In genomic region chr18:58554404-58554803, GRCh38 we compare ENCODE assay signal across 24 cellular contexts.
A peak's percentile ranks its signal among the peaks of the same experiment; 100 is the strongest.
DNase-seq lines count a peak whose midpoint lies in the region; ATAC-seq and TF ChIP-seq lines count a peak whose summit lies in the region.
"Had no signal": no experiment of that assay in that cellular context is flagged by ENCODE, and none has a peak within 500 bp of the region (broad histone marks: within the 10 kb centered on the region; RNA-seq: fewer than 3 reads in every experiment).

No MANE protein-coding gene starts in this region.

- peaks cover 8% of the 10 kb centered on the region for H3K36me3 Mint-ChIP-seq in activated CD8-positive, alpha-beta memory T cell treated with anti-CD3 and anti-CD28 coated beads, Interleukin-2, amount 10 ng/mL, durations not matched to agents 7 days and 5 days
- peaks cover 5% of the 10 kb centered on the region for H3K36me3 Mint-ChIP-seq in chondrocyte (ENCODE audit: low read depth)
- H3K36me3 Mint-ChIP-seq: CD14-positive monocyte; CD8-positive, alpha-beta memory T cell had no signal

- peak; percentile 44 for DNase-seq in activated CD8-positive, alpha-beta memory T cell treated with anti-CD3 and anti-CD28 coated beads for 24 hours
- DNase-seq in activated CD8-positive, alpha-beta memory T cell treated with anti-CD3 and anti-CD28 coated beads, Interleukin-2, amount 10 ng/mL, durations not matched to agents 7 days and 5 days: no peak
- DNase-seq in chondrocyte (ENCODE audit: low spot score) (no peak), psoas muscle (no peak), GM03348 (ENCODE audit: low spot score) (no peak), NCI-H524 treated with DMSO at 0.1 percent for 48 hours (lab: John Stamatoyannopoulos, UW) (no peak), HCEC 1CT (no peak)
- DNase-seq: Calu3; CD8-positive, alpha-beta memory T cell; DMS153; DND-41; H7; NCI-H1092; NCI-H1417 treated with DMSO at 0.1 percent for 48 hours; NCI-H187; NCI-H2081 treated with DMSO at 0.1 percent for 48 hours; NCI-H2171; NCI-H345; NCI-H774; SK-N-SH had no signal

- H3K4me3 Mint-ChIP-seq in activated CD8-positive, alpha-beta memory T cell treated with anti-CD3 and anti-CD28 coated beads, Interleukin-2, amount 10 ng/mL, durations not matched to agents 7 days and 5 days: no peak overlapping the region
- H3K4me3 Mint-ChIP-seq in chondrocyte (ENCODE audit: unreplicated experiment): no peak overlapping the region
- H3K4me3 Mint-ChIP-seq: B cell; CD14-positive monocyte; CD8-positive, alpha-beta memory T cell had no signal

- H3K36me3 ChIP-seq in psoas muscle (ENCODE audit: insufficient read depth in 1 of 2, low read depth in 1 of 2): no peaks in the 10 kb centered on the region

- H3K9me3 ChIP-seq in psoas muscle: no peaks in the 10 kb centered on the region
- H3K9me3 ChIP-seq: SK-N-SH had no signal

- no peaks in the 10 kb centered on the region for H3K27me3 Mint-ChIP-seq in activated CD8-positive, alpha-beta memory T cell treated with anti-CD3 and anti-CD28 coated beads, Interleukin-2, amount 10 ng/mL, durations not matched to agents 7 days and 5 days
- H3K27me3 Mint-ChIP-seq in chondrocyte (ENCODE audit: low read depth): no peaks in the 10 kb centered on the region
- H3K27me3 Mint-ChIP-seq: B cell had no signal

- no peak overlapping the region for H3K4me3 ChIP-seq in psoas muscle

- TF ChIP-seq CTCF in C4-2B (conservative IDR thresholded peaks at IDR 0.05) (no peak), chondrocyte (IDR thresholded peaks at IDR 0.05) (no peak), psoas muscle (IDR thresholded peaks at IDR 0.05) (no peak)

- H3K27me3 ChIP-seq in psoas muscle (ENCODE audit: insufficient read depth in 3 of 3, low read length in 2 of 3): no peaks in the 10 kb centered on the region

- H3K27ac Mint-ChIP-seq in activated CD8-positive, alpha-beta memory T cell treated with anti-CD3 and anti-CD28 coated beads, Interleukin-2, amount 10 ng/mL, durations not matched to agents 7 days and 5 days: no peak overlapping the region
- peak overlapping the region; percentile 80 for H3K27ac Mint-ChIP-seq in chondrocyte (ENCODE audit: unreplicated experiment)

- peaks cover 2% of the 10 kb centered on the region for H3K4me1 Mint-ChIP-seq in activated CD8-positive, alpha-beta memory T cell treated with anti-CD3 and anti-CD28 coated beads, Interleukin-2, amount 10 ng/mL, durations not matched to agents 7 days and 5 days
- H3K4me1 Mint-ChIP-seq in chondrocyte (ENCODE audit: low read depth): peaks cover 52% of the 10 kb centered on the region
- H3K4me1 Mint-ChIP-seq: CD14-positive monocyte; CD8-positive, alpha-beta memory T cell had no signal

- H3K27ac ChIP-seq in C4-2B (peak overlapping the region; percentile 98), psoas muscle (peak overlapping the region; percentile 93)
- H3K27ac ChIP-seq: 22Rv1 had no signal

- H3K9me3 Mint-ChIP-seq in activated CD8-positive, alpha-beta memory T cell treated with anti-CD3 and anti-CD28 coated beads, Interleukin-2, amount 10 ng/mL, durations not matched to agents 7 days and 5 days (ENCODE audit: low read depth): peaks cover 4% of the 10 kb centered on the region
- H3K9me3 Mint-ChIP-seq in chondrocyte (ENCODE audit: low read depth): peaks cover 4% of the 10 kb centered on the region

- no peak for ATAC-seq in activated CD8-positive, alpha-beta memory T cell treated with anti-CD3 and anti-CD28 coated beads, Interleukin-2, amount 10 ng/mL, durations not matched to agents 7 days and 5 days
- ATAC-seq in psoas muscle: no peak

- peaks cover 49% of the 10 kb centered on the region for H3K4me1 ChIP-seq in psoas muscle

- CTCF ChIA-PET in activated CD8-positive, alpha-beta memory T cell treated with anti-CD3 and anti-CD28 coated beads, Interleukin-2, amount 10 ng/mL, durations not matched to agents 7 days and 5 days (lab: Charles Lee): no interaction called here

- intact Hi-C loops in psoas muscle (cut with DNase I): no loop called here

- WGBS in psoas muscle, 3 donors: 89 to 97% (median 94%) methylated on average over 5 of the region's 5 CpGs
